8 cellular contexts compared by ENCODE assay signal in genomic region chr6:30685977-30686907, GRCh38. TPM values are rescaled to one million over a fixed set of nuclear protein-coding genes. Genes with fewer than 3 reads are reported as not detected.
DNase-seq lines count a peak whose midpoint lies in the region; ATAC-seq, FAIRE-seq and TF ChIP-seq lines count a peak whose summit lies in the region.

TSS of gene PPP1R18 (minus strand) at chr6:30686645. CDS start at chr6:30686018, 627 bp downstream.

- peaks cover 73% of the 10 kb centered on the region for H3K4me1 Mint-ChIP-seq in WTC11

- H3K27me3 ChIP-seq in mammary epithelial cell (ENCODE audit: insufficient read depth, low read length), result no peaks in the 10 kb centered on the region

- peak within 1 kb of the TSS; percentile 90 for H3K9ac ChIP-seq in mammary epithelial cell (ENCODE audit: insufficient read depth, low read length)
- peak within 1 kb of the TSS; percentile 91 to 94 for H3K9ac ChIP-seq in kidney (ENCODE audit: low read length in 2 of 2)

- H3K9me3 Mint-ChIP-seq in WTC11, result no peaks in the 10 kb centered on the region

- FAIRE-seq in kidney (lab: Jason Lieb, UNC), result no peak

- no peaks in the 10 kb centered on the region for H3K27me3 Mint-ChIP-seq in WTC11 (ENCODE audit: low read depth)

- peak within 1 kb of the TSS; percentile 39; the same call in 1 of the 2 replicates for H3K27ac Mint-ChIP-seq in WTC11

- H3K4me3 Mint-ChIP-seq in WTC11, result peak within 1 kb of the TSS; percentile 80

- TSS peak; percentile 46 for BruUV-seq in mammary epithelial cell (replicated peaks; lab: Mats Ljungman, UMichigan)

- in situ Hi-C loops in GM13977 (cut with MboI; ENCODE audit: low pct_unique_long_range_greater_than_20kb, low sequenced_read_pairs, unreplicated experiment), result no loop called here
- in situ Hi-C loops in mammary epithelial cell (cut with MboI; ENCODE audit: low sequenced_read_pairs in 2 of 2), result no loop called here

- H3K4me1 ChIP-seq in mammary epithelial cell (ENCODE audit: insufficient read depth, low read length), result peaks cover 46% of the 10 kb centered on the region
- peaks cover 22% of the 10 kb centered on the region in 2 donors for H3K4me1 ChIP-seq in kidney (ENCODE audit: control insufficient read depth in 1 of 2, insufficient read depth in 1 of 2, low read depth in 1 of 2, low read length in 2 of 2)

- peak within 1 kb of the TSS; percentile 77 to 88 (median 83) for H3K4me3 ChIP-seq in mammary epithelial cell (replicated peaks in 1 of 3; ENCODE audit: insufficient read depth in 1 of 3, low read depth in 2 of 3, low read length in 3 of 3)
- H3K4me3 ChIP-seq in kidney (ENCODE audit: low read length in 2 of 2), result peak within 1 kb of the TSS; percentile 77 to 88

- peaks cover 13% of the 10 kb centered on the region; the same call in 1 of the 2 replicates for H3K36me3 ChIP-seq in KOPT-K1 (ENCODE audit: insufficient read depth, low read length)
- H3K36me3 ChIP-seq in mammary epithelial cell (ENCODE audit: insufficient read depth, low read length), result no peaks in the 10 kb centered on the region
- no peaks in the 10 kb centered on the region for H3K36me3 ChIP-seq in kidney (ENCODE audit: control insufficient read depth in 1 of 2, insufficient read depth in 2 of 2, low read length in 2 of 2)

- TF ChIP-seq CTCF in GM13977 (IDR thresholded peaks at IDR 0.05; ENCODE audit: extremely low read depth, insufficient read depth, missing control alignments) (no peak), WTC11 (IDR thresholded peaks at IDR 0.05) (no peak), mammary epithelial cell (conservative IDR thresholded peaks at IDR 0.05 in 1 of 2, IDR thresholded peaks at IDR 0.05 in 1 of 2; ENCODE audit: extremely low read depth in 1 of 2, insufficient read depth in 1 of 2, low read depth in 1 of 2, low read length in 2 of 2) (no peak), kidney (IDR thresholded peaks at IDR 0.05; ENCODE audit: borderline replicate concordance, extremely low read depth, insufficient read depth) (no peak)

- peak within 1 kb of the TSS; percentile 57 for H2AFZ ChIP-seq in mammary epithelial cell (ENCODE audit: low read depth, low read length)

- DNase-seq in GM13977 (ENCODE audit: low spot score), result peak; percentile 75
- DNase-seq in WTC11 (ENCODE audit: low spot score), result peak; percentile 59
- peak; percentile 76 for DNase-seq in mammary epithelial cell
- peak; percentile 95 for DNase-seq in kidney
- peak; percentile 67 to 87 (median 73) for DNase-seq in stimulated activated CD4-positive, alpha-beta T cell treated with anti-CD3 and anti-CD28 coated beads, Interleukin-12 subunit alpha, Interleukin-12 subunit beta, amount 100 ng/mL, for 48 hours (ENCODE audit: low read depth in 2 of 3, low spot score in 1 of 3)
- DNase-seq in NCI-H526 treated with DMSO at 0.1 percent for 48 hours (lab: John Stamatoyannopoulos, UW), result no peak

- ATAC-seq in WTC11, result peak; percentile 11
- no peak for ATAC-seq in GM19455 (IDR thresholded peaks at IDR 0.05; ENCODE audit: unreplicated experiment)

- dilution Hi-C loops in mammary epithelial cell (cut with HindIII; ENCODE audit: low sequenced_read_pairs), result loop anchor here (10.0 kb wide), 1 partner anchor 389 kb away; no protein-coding TSS in a partner anchor

- no peaks in the 10 kb centered on the region for H3K9me3 ChIP-seq in KOPT-K1 (ENCODE audit: insufficient read depth, low read length, poor library complexity, severe bottlenecking)
- no peaks in the 10 kb centered on the region for H3K9me3 ChIP-seq in mammary epithelial cell (replicated peaks; ENCODE audit: insufficient read depth, low read length)
- no peaks in the 10 kb centered on the region for H3K9me3 ChIP-seq in kidney (ENCODE audit: control insufficient read depth in 1 of 2, low read length in 2 of 2)

- 5% methylated on average over 9 of the region's 42 CpGs for WGBS in mammary epithelial cell (ENCODE audit: low coverage, missing lambda C conversion rate)

- H3K79me2 ChIP-seq in mammary epithelial cell (ENCODE audit: insufficient read depth, low read length), result peaks cover 87% of the 10 kb centered on the region

- H3K27ac ChIP-seq in KOPT-K1 (ENCODE audit: low read depth, low read length, poor library complexity, severe bottlenecking), result peak within 1 kb of the TSS; percentile 94
- H3K27ac ChIP-seq in mammary epithelial cell (ENCODE audit: insufficient read depth, low read depth, low read length), result peak within 1 kb of the TSS; percentile 86
- peak within 1 kb of the TSS; percentile 97 to 98 for H3K27ac ChIP-seq in kidney (ENCODE audit: low read depth in 2 of 2, low read length in 2 of 2)

- H3K36me3 Mint-ChIP-seq in WTC11, result peaks cover 3% of the 10 kb centered on the region; the same call in 1 of the 2 replicates

- no peaks in the 10 kb centered on the region for H4K20me1 ChIP-seq in mammary epithelial cell (ENCODE audit: insufficient read depth, low read length)

- POLR2A ChIA-PET in WTC11 (lab: Charles Lee), result interaction anchor here (1.6 kb wide), 1 partner anchor 36 kb away, joined by 7 read pairs; no protein-coding TSS in a partner anchor

- H3K4me2 ChIP-seq in mammary epithelial cell (ENCODE audit: insufficient read depth, low read depth, low read length), result peak within 1 kb of the TSS; percentile 95

- CTCF ChIA-PET in WTC11 (lab: Charles Lee) (interaction anchor here (1.1 to 9.7 kb wide), 3 partner anchors 8 to 45 kb away, joined by 3 to 131 read pairs (median 3); partner anchors contain the start of gene MDC1), mammary epithelial cell (lab: Charles Lee; ENCODE audit: low non-redundant PET) (interaction anchor here (1.1 kb wide), 1 partner anchor 36 kb away, joined by 3 read pairs; no protein-coding TSS in a partner anchor)

- intact Hi-C loops in mammary epithelial cell (cut with micrococcal nuclease), result loop anchor here (1.0 kb wide), 1 partner anchor 36 kb away; no protein-coding TSS in a partner anchor
- intact Hi-C loops in kidney (cut with DNase I), result no loop called here

TF ChIP-seq in WTC11, 78 proteins besides CTCF, POLR2A, EP300 and RAD21:
- TF ChIP-seq ZNF219 (CRISPR knock-in tag; IDR thresholded peaks at IDR 0.05; ENCODE audit: borderline replicate concordance) (no peak), TEAD4 (CRISPR knock-in tag; IDR thresholded peaks at IDR 0.05) (no peak), PRRX2 (CRISPR knock-in tag; IDR thresholded peaks at IDR 0.05) (no peak)
TF ChIP-seq in WTC11: peak in this region for 0.

RNA-seq across cellular contexts. Expression of gene PPP1R18, which starts in this region (rescaled TPM):
- total RNA-seq in WTC11 (2021) (25.6 to 36.5 TPM (median 26.2 TPM) in 3 replicates), mammary epithelial cell (100 to 1,000 TPM in 1 of 2 donors, 10 to 100 TPM in 1; 35.2 to 106 TPM), kidney (51.9 TPM)
- polyA plus RNA-seq in mammary epithelial cell (89.4 TPM), kidney (ENCODE audit: insufficient read depth, low read depth, low replicate concordance) (17.1 TPM)
- 245 TPM for polyA minus RNA-seq in mammary epithelial cell
